Comparison of ENCODE assay signal across 8 cellular contexts in the genomic region with DNA sequence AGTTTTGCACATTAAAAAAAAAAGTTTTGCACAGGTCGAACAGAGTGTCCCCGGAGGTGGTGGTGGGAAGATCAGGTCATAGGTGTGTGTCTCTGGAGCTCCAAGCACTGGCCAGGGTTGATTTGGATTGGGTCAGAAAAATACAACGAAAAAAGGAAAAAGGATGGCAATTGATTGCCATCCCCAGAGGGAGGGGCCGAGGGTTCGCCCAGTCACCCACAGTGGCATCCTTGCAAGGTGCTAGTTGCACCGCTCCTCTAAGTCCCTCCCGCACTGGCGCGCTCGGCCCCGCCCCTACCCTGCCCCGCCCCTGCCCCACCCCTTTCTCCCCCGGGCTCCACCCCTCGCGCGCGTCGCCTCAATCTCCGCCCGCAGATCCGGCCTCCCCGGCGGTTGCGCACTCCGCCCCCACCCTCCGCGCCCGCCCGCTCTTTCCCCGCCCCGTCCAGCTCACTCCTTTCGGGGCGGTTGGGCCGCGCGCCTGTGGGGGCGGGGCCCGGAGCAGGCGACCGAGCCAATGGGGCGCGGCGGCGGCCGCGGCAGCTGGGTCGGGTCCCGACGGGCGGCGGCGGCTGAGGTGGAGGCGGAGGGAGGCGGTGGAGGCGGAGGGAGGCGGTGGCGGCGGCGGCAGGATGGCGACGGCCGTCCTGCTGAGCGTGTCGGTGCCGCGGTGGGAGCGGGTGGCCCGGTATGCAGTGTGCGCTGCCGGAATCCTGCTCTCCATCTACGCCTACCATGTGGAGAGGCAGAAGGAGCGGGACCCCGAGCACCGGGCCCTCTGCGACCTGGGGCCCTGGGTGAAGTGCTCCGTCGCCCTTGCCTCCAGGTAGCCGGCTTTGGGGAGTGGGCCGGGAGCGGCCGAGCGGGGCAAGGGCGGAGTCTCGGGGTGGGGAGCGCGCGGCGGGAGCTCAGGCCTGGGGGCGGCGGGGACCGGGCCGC. TPM values are rescaled to one million over a fixed set of nuclear protein-coding genes. Genes with fewer than 3 reads are reported as not detected.
DNase-seq lines count a peak whose midpoint lies in the region; FAIRE-seq and TF ChIP-seq lines count a peak whose summit lies in the region.

No MANE protein-coding gene starts in this region.

- FAIRE-seq in H54 (lab: Jason Lieb, UNC): no peak

- H2AFZ ChIP-seq in neuron (ENCODE audit: low read depth, low read length): no peak overlapping the region

- DNase-seq in H54 (ENCODE audit: insufficient read length, low spot score): peak; percentile 76
- peak; percentile 55 for DNase-seq in LNCaP clone FGC (ENCODE audit: low read depth)
- DNase-seq in RWPE1 (ENCODE audit: low spot score): peak; percentile 87
- DNase-seq in activated T-helper 9 cell treated with anti-CD3 and anti-CD28 coated beads, Interleukin-2, amount 50 U/mL, for 16 hours (ENCODE audit: low read depth): peak; percentile 94
- DNase-seq in fibroblast of the aortic adventitia (ENCODE audit: low read depth): peak; percentile 84

- TF ChIP-seq CTCF in LNCaP clone FGC (IDR thresholded peaks at IDR 0.05; ENCODE audit: control insufficient read depth, extremely low read depth, insufficient read depth) (no peak), RWPE1 (conservative IDR thresholded peaks at IDR 0.05; ENCODE audit: low read depth) (no peak), fibroblast of the aortic adventitia (IDR thresholded peaks at IDR 0.05; ENCODE audit: insufficient read depth, low read length) (no peak)

- POLR2A ChIA-PET in RWPE1 (lab: Yijun Ruan, JAX; ENCODE audit: low non-redundant PET): interaction anchor here (0.6 kb wide), 2 partner anchors 45 to 263 kb away, joined by 3 to 6 read pairs; no protein-coding TSS in a partner anchor

- CTCF ChIA-PET in RWPE1 (lab: Yijun Ruan, JAX): interaction anchor here (0.6 to 0.7 kb wide), 2 partner anchors 78 to 82 kb away, joined by 3 to 5 read pairs; no protein-coding TSS in a partner anchor

- peak overlapping the region; percentile 76 for H3K27ac ChIP-seq in RWPE1
- H3K27ac ChIP-seq in stomach smooth muscle (ENCODE audit: low read length): no peak overlapping the region

- H3K9ac ChIP-seq in ES-I3 (ENCODE audit: low read depth, low read length) (peak overlapping the region; percentile 78), stomach smooth muscle (ENCODE audit: low read length in 2 of 2) (peak overlapping the region; percentile 59 to 60)

- TF ChIP-seq POLR2A in H54 (IDR thresholded peaks at IDR 0.05; ENCODE audit: low read depth, low read length): peak; percentile 86

- H3K9me3 ChIP-seq in ES-I3 (ENCODE audit: control insufficient read depth, insufficient read depth, low read length) (no peaks in the 10 kb centered on the region), neuron (ENCODE audit: low read length) (no peaks in the 10 kb centered on the region), stomach smooth muscle (ENCODE audit: control insufficient read depth in 2 of 2, low read length in 2 of 2) (no peaks in the 10 kb centered on the region)

- peak overlapping the region; percentile 74 for H3K4me3 ChIP-seq in LNCaP clone FGC (ENCODE audit: low read depth, low read length)
- peak overlapping the region; percentile 78 for H3K4me3 ChIP-seq in fibroblast of the aortic adventitia (ENCODE audit: low read depth, low read length)
- peak overlapping the region; percentile 57 for H3K4me3 ChIP-seq in neuron (ENCODE audit: low read length)
- peak overlapping the region; percentile 43 to 78 for H3K4me3 ChIP-seq in stomach smooth muscle (ENCODE audit: low read length in 2 of 2)

- H3K36me3 ChIP-seq in ES-I3 (ENCODE audit: insufficient read depth, low read length) (no peaks in the 10 kb centered on the region), neuron (ENCODE audit: insufficient read depth, low read length) (no peaks in the 10 kb centered on the region), stomach smooth muscle (ENCODE audit: control insufficient read depth in 2 of 2, insufficient read depth in 2 of 2, low read length in 2 of 2) (no peaks in the 10 kb centered on the region)

- no peaks in the 10 kb centered on the region for H3K27me3 ChIP-seq in neuron (ENCODE audit: insufficient read depth, low read length)
- H3K27me3 ChIP-seq in stomach smooth muscle (ENCODE audit: control insufficient read depth in 1 of 2, insufficient read depth in 2 of 2, low read length in 2 of 2): no peaks in the 10 kb centered on the region

- no peaks in the 10 kb centered on the region; the same call in 1 of the 2 replicates for H3K4me1 ChIP-seq in ES-I3 (ENCODE audit: insufficient read depth, low read length)
- peaks cover 7% of the 10 kb centered on the region for H3K4me1 ChIP-seq in neuron (ENCODE audit: insufficient read depth, low read length)
- H3K4me1 ChIP-seq in stomach smooth muscle (ENCODE audit: control insufficient read depth, insufficient read depth, low read length): peaks cover 3% of the 10 kb centered on the region

RNA-seq across cellular contexts. Expression of a gene that starts 31.5 kb away (rescaled TPM):
- total RNA-seq in fibroblast of the aortic adventitia (ENCODE audit: low replicate concordance): 8.0 and 9.0 TPM in 2 replicates

RNA-seq across cellular contexts. Expression of a gene that starts 47.2 kb away (rescaled TPM):
- 5.1 and 7.9 TPM in 2 replicates for total RNA-seq in fibroblast of the aortic adventitia (ENCODE audit: low replicate concordance)
